Comparison of ENCODE assay signal across 8 cellular contexts in genomic region chr12:101935769-101936741, GRCh38. TPM values are rescaled to one million over a fixed set of nuclear protein-coding genes. Genes with fewer than 3 reads are reported as not detected.
DNase-seq lines count a peak whose midpoint lies in the region; ATAC-seq lines count a peak whose summit lies in the region.

No MANE protein-coding gene starts in this region.

- no peak overlapping the region for H3K9ac ChIP-seq in duodenal mucosa (ENCODE audit: low read depth in 1 of 2, low read length in 2 of 2)

- no peaks in the 10 kb centered on the region for H3K9me3 ChIP-seq in duodenal mucosa (ENCODE audit: control insufficient read depth in 1 of 2, low read length in 2 of 2)

- peak; percentile 79 for ATAC-seq in GM18502 (IDR thresholded peaks at IDR 0.05; ENCODE audit: poor library complexity, unreplicated experiment)
- ATAC-seq in GM21737 (IDR thresholded peaks at IDR 0.05; ENCODE audit: unreplicated experiment), result peak; percentile 63

- no peaks in the 10 kb centered on the region for H3K27me3 ChIP-seq in duodenal mucosa (ENCODE audit: control insufficient read depth in 1 of 2, insufficient read depth in 2 of 2, low read length in 2 of 2)

- peak overlapping the region; percentile 58 for H3K27ac ChIP-seq in duodenal mucosa (ENCODE audit: low read depth, low read length)

- DNase-seq in M059J (ENCODE audit: low read depth) (peak; percentile 80), non-pigmented ciliary epithelial cell (ENCODE audit: low read depth) (peak; percentile 95), MV-4-11 (lab: John Stamatoyannopoulos, UW) (no peak), kidney glomerular epithelial cell (lab: John Stamatoyannopoulos, UW) (no peak), pons (ENCODE audit: low spot score) (no peak)

- no peak overlapping the region for H3K4me3 ChIP-seq in duodenal mucosa (ENCODE audit: low read depth in 1 of 2, low read length in 2 of 2)

- H3K4me1 ChIP-seq in duodenal mucosa (ENCODE audit: control insufficient read depth in 1 of 2, insufficient read depth in 2 of 2, low read length in 2 of 2), result peaks cover 11 to 12% of the 10 kb centered on the region in 2 donors

- H3K36me3 ChIP-seq in duodenal mucosa (ENCODE audit: control insufficient read depth in 1 of 2, insufficient read depth in 2 of 2, low read length in 2 of 2), result no peaks in the 10 kb centered on the region

RNA-seq across cellular contexts. Expression of gene DRAM1, which starts 58.7 kb away (rescaled TPM):
- 22.8 and 25.9 TPM in 2 replicates for total RNA-seq in M059J (2014; rRNA removed; shearing (Covaris generic))

Comparison
In these comparisons a context has a peak if more than half of its experiments do, and no peak if none do; other contexts are left out.
1. DNase-seq: peak in M059J (single experiment) and non-pigmented ciliary epithelial cell (single experiment); none in MV-4-11 (single experiment), kidney glomerular epithelial cell (single experiment) and pons (single experiment).